ENCODE assay signal across 17 cellular contexts in genomic region chr1:92943515-92943873, GRCh38. TPM values are rescaled to one million over a fixed set of nuclear protein-coding genes. Genes with fewer than 3 reads are reported as not detected.
DNase-seq lines count a peak whose midpoint lies in the region; TF ChIP-seq lines count a peak whose summit lies in the region.
"Had no signal": no experiment of that assay in that cellular context is flagged by ENCODE, and none has a peak within 500 bp of the region (broad histone marks: within the 10 kb centered on the region; RNA-seq: fewer than 3 reads in every experiment).

No MANE protein-coding gene starts in this region.

- H3K27ac ChIP-seq in MM.1S (ENCODE audit: low read length), result peak overlapping the region; percentile 89; the same call in 1 of the 2 replicates
- H3K27ac ChIP-seq in caudate nucleus (ENCODE audit: low read depth, low read length), result peak overlapping the region; percentile 84
- peak overlapping the region; percentile 70 for H3K27ac ChIP-seq in substantia nigra (ENCODE audit: low read depth, low read length, poor library complexity, severe bottlenecking)
- H3K27ac ChIP-seq: brain microvascular endothelial cell had no signal

- H3K27me3 ChIP-seq in MM.1S (replicated peaks; ENCODE audit: insufficient read depth, low read length), result no peaks in the 10 kb centered on the region
- H3K27me3 ChIP-seq: brain microvascular endothelial cell, heart left ventricle had no signal

- H3K79me2 ChIP-seq in MM.1S (ENCODE audit: low read length), result peaks cover 93% of the 10 kb centered on the region

- H3K9ac ChIP-seq in MM.1S (ENCODE audit: low read length), result no peak overlapping the region

- H3K4me1 Mint-ChIP-seq in mesothelial cell of epicardium, result peaks cover 30% of the 10 kb centered on the region
- H3K4me1 Mint-ChIP-seq: neural crest cell had no signal

- peak overlapping the region; percentile 3; the same call in 1 of the 2 replicates for H3K4me3 ChIP-seq in MM.1S (ENCODE audit: low read length)
- H3K4me3 ChIP-seq: HAP-1, heart left ventricle had no signal

- no peak overlapping the region for H3K4me3 Mint-ChIP-seq in mesothelial cell of epicardium
- H3K4me3 Mint-ChIP-seq: activated CD8-positive, alpha-beta T cell treated with anti-CD3 and anti-CD28 coated beads for 36 hours; activated naive CD4-positive, alpha-beta T cell treated with anti-CD3 and anti-CD28 coated beads, Interleukin-2, amount 50 U/mL, for 24 hours; activated T-cell treated with anti-CD3 and anti-CD28 coated beads, Interleukin-2, amount 50 U/mL, for 4 hours; immature natural killer cell; neural crest cell had no signal

- no peaks in the 10 kb centered on the region for H3K9me2 ChIP-seq in MM.1S (replicated peaks; ENCODE audit: insufficient read depth, low read length)

- H2AFZ ChIP-seq in MM.1S (ENCODE audit: low read length), result no peak overlapping the region

- H3K4me2 ChIP-seq in MM.1S (ENCODE audit: low read depth, low read length), result peak overlapping the region; percentile 82

- no peaks in the 10 kb centered on the region for H3K27me3 Mint-ChIP-seq in mesothelial cell of epicardium (ENCODE audit: low read depth)
- H3K27me3 Mint-ChIP-seq: activated CD8-positive, alpha-beta T cell treated with anti-CD3 and anti-CD28 coated beads for 36 hours; activated naive CD4-positive, alpha-beta T cell treated with anti-CD3 and anti-CD28 coated beads, Interleukin-2, amount 50 U/mL, for 24 hours had no signal

- no peaks in the 10 kb centered on the region for H3K36me3 ChIP-seq in MM.1S (replicated peaks; ENCODE audit: insufficient read depth, low read length)
- H3K36me3 ChIP-seq: brain microvascular endothelial cell, HAP-1, heart left ventricle had no signal

- H3K4me1 ChIP-seq in MM.1S (ENCODE audit: low read length), result peaks cover 22% of the 10 kb centered on the region
- H3K4me1 ChIP-seq: HAP-1 had no signal

- no peak for DNase-seq in MM.1S
- peak in 1 of 61 donors; percentile 72 for DNase-seq in caudate nucleus (lab: John Stamatoyannopoulos, UW)
- DNase-seq in mesothelial cell of epicardium (ENCODE audit: low spot score in 2 of 2, unreplicated experiment in 2 of 2), result no peak
- DNase-seq in substantia nigra (lab: John Stamatoyannopoulos, UW), result peak in 3 of 49 donors; percentile 18 to 36 (median 18)
- DNase-seq in RPMI8226, result no peak
- DNase-seq in NCI-H187 treated with DMSO at 0.1 percent for 48 hours (lab: John Stamatoyannopoulos, UW), result no peak
- no peak for DNase-seq in SKM-1 (lab: John Stamatoyannopoulos, UW; ENCODE audit: unreplicated experiment)
- no peak for DNase-seq in DMS114 treated with DMSO at 0.1 percent for 48 hours (lab: John Stamatoyannopoulos, UW; ENCODE audit: unreplicated experiment)
- DNase-seq: activated CD8-positive, alpha-beta T cell treated with anti-CD3 and anti-CD28 coated beads for 36 hours; activated T-cell treated with anti-CD3 and anti-CD28 coated beads, Interleukin-2, amount 50 U/mL, for 4 hours; brain microvascular endothelial cell; heart left ventricle; immature natural killer cell; NCI-H187 had no signal

- H3K27ac Mint-ChIP-seq in mesothelial cell of epicardium, result peak overlapping the region; percentile 74
- H3K27ac Mint-ChIP-seq: activated CD8-positive, alpha-beta T cell treated with anti-CD3 and anti-CD28 coated beads for 36 hours had no signal

- H3K9me3 ChIP-seq in MM.1S (replicated peaks; ENCODE audit: insufficient read depth, low read length), result no peaks in the 10 kb centered on the region
- H3K9me3 ChIP-seq: HAP-1, heart left ventricle had no signal

- peaks cover 5% of the 10 kb centered on the region for H3K36me3 Mint-ChIP-seq in mesothelial cell of epicardium
- H3K36me3 Mint-ChIP-seq: immature natural killer cell had no signal

- TF ChIP-seq CTCF in MM.1S (IDR thresholded peaks at IDR 0.05; ENCODE audit: low read length), result no peak
- TF ChIP-seq CTCF in mesothelial cell of epicardium (IDR thresholded peaks at IDR 0.05; ENCODE audit: unreplicated experiment), result no peak

- H3K9me3 Mint-ChIP-seq in mesothelial cell of epicardium, result peaks cover 10% of the 10 kb centered on the region
- H3K9me3 Mint-ChIP-seq: activated CD8-positive, alpha-beta T cell treated with anti-CD3 and anti-CD28 coated beads for 36 hours; activated naive CD4-positive, alpha-beta T cell treated with anti-CD3 and anti-CD28 coated beads, Interleukin-2, amount 50 U/mL, for 24 hours; activated T-cell treated with anti-CD3 and anti-CD28 coated beads, Interleukin-2, amount 50 U/mL, for 4 hours; immature natural killer cell; neural crest cell had no signal

- no peaks in the 10 kb centered on the region for H4K20me1 ChIP-seq in MM.1S (ENCODE audit: insufficient read depth, low read length)

- H3F3A ChIP-seq in MM.1S (ENCODE audit: insufficient read depth, low read length), result peaks cover 16% of the 10 kb centered on the region; the same call in 1 of the 2 replicates

RNA-seq across cellular contexts. Expression of gene DIPK1A, which starts 17.8 kb away (rescaled TPM):
- total RNA-seq in mesothelial cell of epicardium, result 11.8 to 13.8 TPM (median 12.3 TPM) in 3 replicates
